ENCODE assay signal across 19 cellular contexts in the genomic region with DNA sequence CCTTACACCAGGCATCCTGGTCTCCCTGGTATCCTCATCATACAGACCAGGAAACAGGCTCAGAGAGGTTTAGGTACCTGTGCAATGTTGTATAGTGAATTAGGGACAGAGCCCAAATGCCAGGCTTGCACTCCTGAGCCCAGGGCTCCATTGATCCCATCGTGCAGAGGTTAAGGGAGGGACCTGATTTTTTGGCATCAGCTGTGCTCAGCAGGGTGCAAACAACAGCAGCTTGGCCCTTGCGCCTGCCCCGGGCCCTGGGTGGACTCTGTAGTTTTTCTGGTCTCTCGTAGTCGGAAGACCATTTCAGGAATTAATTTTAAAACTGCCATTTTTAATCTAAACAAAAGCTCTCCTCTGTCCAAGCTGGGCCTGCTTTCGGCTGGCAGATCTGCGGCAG.
"Had no signal": no experiment of that assay in that cellular context is flagged by ENCODE, and none has a peak within 500 bp of the region (broad histone marks: within the 10 kb centered on the region; RNA-seq: fewer than 3 reads in every experiment).

No MANE protein-coding gene starts in this region.

- H3K36me3 Mint-ChIP-seq: activated naive CD8-positive, alpha-beta T cell treated with anti-CD3 and anti-CD28 coated beads for 36 hours; memory B cell; stimulated activated naive B cell treated with anti-CD40 and anti-IgM and Interleukin-4, amounts not matched to agents 10 μg/mL and 1 μg/mL and 100 μg/mL, for 72 hours had no signal

- H3K4me1 Mint-ChIP-seq: activated naive CD8-positive, alpha-beta T cell treated with anti-CD3 and anti-CD28 coated beads for 36 hours had no signal

- DNase-seq: activated CD8-positive, alpha-beta memory T cell treated with anti-CD3 and anti-CD28 coated beads for 24 hours; activated CD8-positive, alpha-beta memory T cell treated with anti-CD3 and anti-CD28 coated beads, Interleukin-2, amount 50 U/mL, for 48 hours; activated naive CD4-positive, alpha-beta T cell treated with Interleukin-2 at 50 U/mL for 16 hours; activated naive CD8-positive, alpha-beta T cell treated with anti-CD3 and anti-CD28 coated beads for 36 hours; activated T-cell treated with anti-CD3 and anti-CD28 coated beads, Interleukin-2, amount 50 U/mL, for 4 hours; cortex of kidney; endodermal cell; esophagus squamous epithelium; gastrocnemius medialis; mucosa of descending colon; sigmoid colon; stimulated activated CD4-positive, alpha-beta T cell treated with anti-CD3 and anti-CD28 coated beads, Interleukin-2, amount 100 ng/mL, for 48 hours; stimulated activated CD8-positive, alpha-beta memory T cell treated with anti-CD3 and anti-CD28 coated beads, Interleukin-4, amount 100 ng/mL, for 48 hours; stimulated activated naive B cell treated with anti-CD40 and anti-IgM and Interleukin-4, amounts not matched to agents 10 μg/mL and 1 μg/mL and 100 μg/mL, for 72 hours; T-helper 9 cell; upper lobe of left lung had no signal

- H3K27me3 ChIP-seq: upper lobe of left lung had no signal

- H3K9me3 Mint-ChIP-seq: activated naive CD8-positive, alpha-beta T cell treated with anti-CD3 and anti-CD28 coated beads for 36 hours; activated T-cell treated with anti-CD3 and anti-CD28 coated beads, Interleukin-2, amount 50 U/mL, for 4 hours; endodermal cell; memory B cell; stimulated activated naive B cell treated with anti-CD40 and anti-IgM and Interleukin-4, amounts not matched to agents 10 μg/mL and 1 μg/mL and 100 μg/mL, for 72 hours had no signal

- H3K4me1 ChIP-seq: esophagus squamous epithelium, gastrocnemius medialis, sigmoid colon, upper lobe of left lung had no signal

- H3K27ac Mint-ChIP-seq: activated naive CD8-positive, alpha-beta T cell treated with anti-CD3 and anti-CD28 coated beads for 36 hours; endodermal cell; memory B cell; stimulated activated naive B cell treated with anti-CD40 and anti-IgM and Interleukin-4, amounts not matched to agents 10 μg/mL and 1 μg/mL and 100 μg/mL, for 72 hours had no signal

- H3K9me3 ChIP-seq: esophagus squamous epithelium, gastrocnemius medialis, mucosa of descending colon, sigmoid colon, upper lobe of left lung had no signal

- H3K4me3 Mint-ChIP-seq: activated naive CD8-positive, alpha-beta T cell treated with anti-CD3 and anti-CD28 coated beads for 36 hours; activated T-cell treated with anti-CD3 and anti-CD28 coated beads, Interleukin-2, amount 50 U/mL, for 4 hours; endodermal cell; memory B cell; stimulated activated naive B cell treated with anti-CD40 and anti-IgM and Interleukin-4, amounts not matched to agents 10 μg/mL and 1 μg/mL and 100 μg/mL, for 72 hours had no signal

- H3K4me3 ChIP-seq: esophagus squamous epithelium, gastrocnemius medialis, mucosa of descending colon, sigmoid colon, smooth muscle cell, upper lobe of left lung had no signal

- H3K36me3 ChIP-seq: esophagus squamous epithelium, gastrocnemius medialis, sigmoid colon, upper lobe of left lung had no signal

- FAIRE-seq: astrocyte had no signal

- H3K27ac ChIP-seq: esophagus squamous epithelium, gastrocnemius medialis, sigmoid colon, upper lobe of left lung had no signal

- H3K4me2 ChIP-seq: smooth muscle cell had no signal
